ENCODE assay signal across 7 cellular contexts in the genomic region with DNA sequence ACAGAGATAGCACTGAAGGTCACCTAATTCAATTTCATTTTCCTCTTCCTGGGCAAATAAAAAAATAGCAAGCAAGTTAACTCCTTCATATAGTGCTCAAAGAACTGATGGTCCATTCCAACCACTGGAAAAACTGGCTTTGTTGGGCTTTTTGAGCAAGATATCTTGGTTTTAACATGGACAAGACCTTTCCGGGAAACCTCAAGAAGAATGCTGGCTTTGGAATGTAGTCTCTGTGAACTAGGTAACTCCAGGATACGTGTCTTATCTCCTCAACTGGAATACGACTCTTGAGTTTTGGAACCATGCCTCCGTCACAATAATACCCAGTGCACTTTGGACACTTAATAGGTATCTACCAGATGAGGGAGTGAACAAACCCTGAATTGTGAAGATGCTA.
"Had no signal": no experiment of that assay in that cellular context is flagged by ENCODE, and none has a peak within 500 bp of the region (broad histone marks: within the 10 kb centered on the region; RNA-seq: fewer than 3 reads in every experiment).

No MANE protein-coding gene starts in this region.

- H3K27ac ChIP-seq: GM23248 had no signal

- H3K4me2 ChIP-seq: GM23338 had no signal

- H2AFZ ChIP-seq: GM23248, GM23338 had no signal

- H3K4me3 Mint-ChIP-seq: GM23338, HFFc6 had no signal

- H3K4me1 ChIP-seq: HAP-1 had no signal

- H3K4me1 Mint-ChIP-seq: GM23338 had no signal

- H3K36me3 ChIP-seq: HAP-1 had no signal

- H3K4me3 ChIP-seq: GM23248, GM23338, HAP-1 had no signal

- H3K9ac ChIP-seq: GM23248 had no signal

- DNase-seq: GM23248, GOT3, H7, HCEC 1CT, HFFc6 had no signal

- H3K9me3 ChIP-seq: HAP-1 had no signal

- H3K27ac Mint-ChIP-seq: GM23338, HFFc6 had no signal

- H3K9me3 Mint-ChIP-seq: HFFc6 had no signal
